25 cellular contexts compared by ENCODE assay signal in genomic region chr7:132636581-132636980, GRCh38.
A peak's percentile ranks its signal among the peaks of the same experiment; 100 is the strongest.
DNase-seq lines count a peak whose midpoint lies in the region; FAIRE-seq and TF ChIP-seq lines count a peak whose summit lies in the region.
"Had no signal": no experiment of that assay in that cellular context is flagged by ENCODE, and none has a peak within 500 bp of the region (broad histone marks: within the 10 kb centered on the region; RNA-seq: fewer than 3 reads in every experiment).

No MANE protein-coding gene starts in this region.

- H4K20me1 ChIP-seq in Loucy (ENCODE audit: insufficient read depth, low read length, poor library complexity, severe bottlenecking) (no peaks in the 10 kb centered on the region), neural progenitor cell (ENCODE audit: low read depth) (no peaks in the 10 kb centered on the region)
- H4K20me1 ChIP-seq: BLaER1 had no signal

- H3K36me3 Mint-ChIP-seq in neural progenitor cell = no peaks in the 10 kb centered on the region
- H3K36me3 Mint-ChIP-seq: CD4-positive, CD25-positive, alpha-beta regulatory T cell; CD8-positive, alpha-beta T cell had no signal

- no peak overlapping the region for H3K27ac Mint-ChIP-seq in neural progenitor cell
- H3K27ac Mint-ChIP-seq: B cell; CD4-positive, CD25-positive, alpha-beta regulatory T cell; CD8-positive, alpha-beta T cell had no signal

- H3K4me1 Mint-ChIP-seq in neural progenitor cell = peaks cover 7% of the 10 kb centered on the region
- H3K4me1 Mint-ChIP-seq: B cell; CD4-positive, CD25-positive, alpha-beta regulatory T cell had no signal

- H3K9me3 ChIP-seq in Loucy (ENCODE audit: insufficient read depth, low read depth, low read length) (no peaks in the 10 kb centered on the region), neural progenitor cell (ENCODE audit: low read depth) (no peaks in the 10 kb centered on the region), Peyer's patch (no peaks in the 10 kb centered on the region)
- H3K9me3 ChIP-seq: BLaER1 had no signal

- H3K27ac ChIP-seq in neural progenitor cell (no peak overlapping the region), Peyer's patch (no peak overlapping the region)
- H3K27ac ChIP-seq: 22Rv1, BLaER1, C4-2B had no signal

- H3K4me2 ChIP-seq in Loucy (ENCODE audit: low read depth, low read length, poor library complexity, severe bottlenecking) (no peak overlapping the region), neural progenitor cell (no peak overlapping the region)
- H3K4me2 ChIP-seq: BLaER1 had no signal

- peaks cover 4% of the 10 kb centered on the region for H3K27me3 Mint-ChIP-seq in neural progenitor cell (ENCODE audit: insufficient read depth, low read depth)
- H3K27me3 Mint-ChIP-seq: CD4-positive, CD25-positive, alpha-beta regulatory T cell had no signal

- H3F3A ChIP-seq in Loucy (ENCODE audit: low read depth) (no peaks in the 10 kb centered on the region), neural progenitor cell (ENCODE audit: low read depth) (no peaks in the 10 kb centered on the region)

- H3K4me3 Mint-ChIP-seq in neural progenitor cell = no peak overlapping the region
- H3K4me3 Mint-ChIP-seq: B cell; CD4-positive, CD25-positive, alpha-beta regulatory T cell; CD8-positive, alpha-beta T cell had no signal

- H3K9me3 Mint-ChIP-seq in neural progenitor cell = no peaks in the 10 kb centered on the region
- H3K9me3 Mint-ChIP-seq: CD8-positive, alpha-beta T cell had no signal

- H3K36me3 ChIP-seq in Loucy (ENCODE audit: insufficient read depth, low read length) (no peaks in the 10 kb centered on the region), neural progenitor cell (no peaks in the 10 kb centered on the region), Peyer's patch (no peaks in the 10 kb centered on the region)
- H3K36me3 ChIP-seq: BLaER1 had no signal

- H3K9ac ChIP-seq in Loucy (ENCODE audit: low read depth, low read length, poor library complexity, severe bottlenecking) (no peak overlapping the region), neural progenitor cell (no peak overlapping the region)
- H3K9ac ChIP-seq: BLaER1 had no signal

- 0 out of 2 replicates have a peak overlapping the region, but pooled peaks have one; percentile 27 for H2AFZ ChIP-seq in Loucy (ENCODE audit: low read length)
- peak overlapping the region; percentile 13 for H2AFZ ChIP-seq in neural progenitor cell (replicated peaks)

- no peak for FAIRE-seq in RCC 7860 (lab: Jason Lieb, UNC)
- FAIRE-seq: A204.1, D721Med, GM12891, GM18507, H54 had no signal

- H3K9me2 ChIP-seq in Loucy (replicated peaks; ENCODE audit: low read depth, low read length) = no peaks in the 10 kb centered on the region

- no peaks in the 10 kb centered on the region for H3K27me3 ChIP-seq in Loucy (ENCODE audit: insufficient read depth, low read length, poor library complexity, severe bottlenecking)
- H3K27me3 ChIP-seq in neural progenitor cell = peaks cover 48% of the 10 kb centered on the region
- H3K27me3 ChIP-seq in Peyer's patch = no peaks in the 10 kb centered on the region
- H3K27me3 ChIP-seq: BLaER1 had no signal

- peaks cover 6% of the 10 kb centered on the region for H3K4me1 ChIP-seq in Loucy (ENCODE audit: insufficient read depth, low read length, poor library complexity, severe bottlenecking)
- H3K4me1 ChIP-seq in neural progenitor cell = no peaks in the 10 kb centered on the region
- H3K4me1 ChIP-seq in Peyer's patch = no peaks in the 10 kb centered on the region
- H3K4me1 ChIP-seq: BLaER1 had no signal

- H3K79me2 ChIP-seq in Loucy (ENCODE audit: insufficient read depth, low read length) (no peaks in the 10 kb centered on the region), neural progenitor cell (ENCODE audit: low read depth) (no peaks in the 10 kb centered on the region)

- no peak for TF ChIP-seq CTCF in Loucy (conservative IDR thresholded peaks at IDR 0.05; ENCODE audit: low read length)
- no peak for TF ChIP-seq CTCF in neural progenitor cell (IDR thresholded peaks at IDR 0.05)
- no peak for TF ChIP-seq CTCF in Peyer's patch (IDR thresholded peaks at IDR 0.05)

- no peak for TF ChIP-seq POLR2A in Peyer's patch (IDR thresholded peaks at IDR 0.05)

- DNase-seq in ELF-1 (ENCODE audit: low read depth, low spot score) (peak; percentile 47), foreskin melanocyte (peak; percentile 67), neural progenitor cell (ENCODE audit: low spot score) (no peak), NCI-H82 (lab: John Stamatoyannopoulos, UW) (no peak), RCC 7860 (ENCODE audit: low spot score) (no peak), Peyer's patch (no peak), COR-L47 (lab: John Stamatoyannopoulos, UW) (no peak)
- DNase-seq: CD4-positive, CD25-positive, alpha-beta regulatory T cell; CD8-positive, alpha-beta T cell; DMS 273 treated with DMSO at 0.1 percent for 48 hours; DMS79; EL; GF-D8; GOT3; HCEC 1CT had no signal

- H3K4me3 ChIP-seq in Loucy (ENCODE audit: low read length, poor library complexity, severe bottlenecking) = no peak overlapping the region
- no peak overlapping the region for H3K4me3 ChIP-seq in neural progenitor cell
- H3K4me3 ChIP-seq in Peyer's patch = no peak overlapping the region
- H3K4me3 ChIP-seq: BLaER1 had no signal

Comparison
In these comparisons a context has a peak if more than half of its experiments do, and no peak if none do; other contexts are left out.
1. DNase-seq: peak in ELF-1 (single experiment) and foreskin melanocyte (single experiment); none in neural progenitor cell (single experiment), NCI-H82 (single experiment), RCC 7860 (single experiment), Peyer's patch (0 of 3) and COR-L47 (single experiment).